Comparison of ENCODE assay signal across 19 cellular contexts in genomic region chr16:64132190-64132589, GRCh38.
DNase-seq lines count a peak whose midpoint lies in the region; ATAC-seq and TF ChIP-seq lines count a peak whose summit lies in the region.
"Had no signal": no experiment of that assay in that cellular context is flagged by ENCODE, and none has a peak within 500 bp of the region (broad histone marks: within the 10 kb centered on the region; RNA-seq: fewer than 3 reads in every experiment).

No MANE protein-coding gene starts in this region.

- intact Hi-C loops in upper lobe of right lung (cut with DNase I), result no loop called here

- H3K4me2 ChIP-seq in SK-N-SH (no peak overlapping the region), OCI-LY1 (ENCODE audit: low read length) (peak overlapping the region; percentile 73), hepatocyte (no peak overlapping the region)
- H3K4me2 ChIP-seq: A549, GM23338 had no signal

- TF ChIP-seq CTCF in SK-N-SH (IDR thresholded peaks at IDR 0.05) (no peak), OCI-LY1 (IDR thresholded peaks at IDR 0.05; ENCODE audit: low read length) (peak; percentile 55; the same call in 1 of the 2 replicates), hepatocyte (IDR thresholded peaks at IDR 0.05; ENCODE audit: poor library complexity) (no peak), upper lobe of right lung (IDR thresholded peaks at IDR 0.05) (no peak)

- no peak overlapping the region for H3K27ac ChIP-seq in SK-N-SH (ENCODE audit: low read depth in 2 of 2, low read length in 1 of 2)
- peak overlapping the region; percentile 97 for H3K27ac ChIP-seq in OCI-LY1 (ENCODE audit: low read depth, low read length, poor library complexity, severe bottlenecking)
- H3K27ac ChIP-seq in hepatocyte, result peak overlapping the region; percentile 8
- no peak overlapping the region for H3K27ac ChIP-seq in upper lobe of right lung
- H3K27ac ChIP-seq: A549, Peyer's patch, SJSA1 had no signal

- H3K9me3 ChIP-seq in SK-N-SH (no peaks in the 10 kb centered on the region), OCI-LY1 (ENCODE audit: low read length) (no peaks in the 10 kb centered on the region; the same call in 1 of the 2 replicates), hepatocyte (ENCODE audit: low read depth) (no peaks in the 10 kb centered on the region), upper lobe of right lung (no peaks in the 10 kb centered on the region)
- H3K9me3 ChIP-seq: A549, Peyer's patch, SJSA1 had no signal

- TF ChIP-seq RAD21 in SK-N-SH (IDR thresholded peaks at IDR 0.05; ENCODE audit: low read length), result no peak

- no peaks in the 10 kb centered on the region for H3K36me3 ChIP-seq in SK-N-SH (replicated peaks in 1 of 2; ENCODE audit: control insufficient read depth in 1 of 2, insufficient read depth in 2 of 2, low read length in 1 of 2)
- H3K36me3 ChIP-seq in OCI-LY1 (ENCODE audit: insufficient read depth, low read length), result no peaks in the 10 kb centered on the region
- no peaks in the 10 kb centered on the region for H3K36me3 ChIP-seq in hepatocyte (replicated peaks; ENCODE audit: insufficient read depth, low read depth)
- H3K36me3 ChIP-seq in upper lobe of right lung, result no peaks in the 10 kb centered on the region
- H3K36me3 ChIP-seq: Peyer's patch, SJSA1 had no signal

- ATAC-seq in SK-N-SH treated with all-trans-retinoic acid at 6 μM for 48 hours, result no peak
- ATAC-seq in upper lobe of right lung, result no peak
- ATAC-seq: A549 had no signal

- H4K20me1 ChIP-seq in SK-N-SH (ENCODE audit: insufficient read depth) (no peaks in the 10 kb centered on the region), OCI-LY1 (ENCODE audit: insufficient read depth, low read length) (no peaks in the 10 kb centered on the region), hepatocyte (ENCODE audit: insufficient read depth, poor library complexity, severe bottlenecking) (no peaks in the 10 kb centered on the region)

- H3K4me3 ChIP-seq in SK-N-SH (ENCODE audit: low read depth in 2 of 2, low read length in 1 of 2), result no peak overlapping the region
- peak overlapping the region; percentile 56 for H3K4me3 ChIP-seq in OCI-LY1 (ENCODE audit: low read depth, low read length, poor library complexity, severe bottlenecking)
- no peak overlapping the region for H3K4me3 ChIP-seq in hepatocyte
- H3K4me3 ChIP-seq in upper lobe of right lung, result no peak overlapping the region
- H3K4me3 ChIP-seq: A549, GM23338, Peyer's patch, SJSA1 had no signal

- POLR2A ChIA-PET in SK-N-SH (lab: Yijun Ruan, JAX), result no interaction called here

- H3K9ac ChIP-seq in SK-N-SH (no peak overlapping the region), OCI-LY1 (ENCODE audit: low read length) (peak overlapping the region; percentile 74)

- H3K9me2 ChIP-seq in SK-N-SH, result no peaks in the 10 kb centered on the region
- no peaks in the 10 kb centered on the region for H3K9me2 ChIP-seq in OCI-LY1 (ENCODE audit: low read depth, low read length)
- no peaks in the 10 kb centered on the region for H3K9me2 ChIP-seq in hepatocyte (replicated peaks; ENCODE audit: insufficient read depth)

- CTCF ChIA-PET in SK-N-SH (lab: Yijun Ruan, JAX), result no interaction called here

- 83% methylated on average over 3 of the region's 3 CpGs for WGBS in SK-N-SH (ENCODE audit: low lambda C conversion rate)
- WGBS in hepatocyte (ENCODE audit: low lambda C conversion rate, missing lambda C conversion rate), result 83% methylated on average over 3 of the region's 3 CpGs

- H3K4me1 ChIP-seq in SK-N-SH (ENCODE audit: control insufficient read depth in 1 of 2, insufficient read depth in 2 of 2, low read depth in 1 of 2, low read length in 1 of 2) (peaks cover 0 to 7% of the 10 kb centered on the region in 2 experiments; a peak in 2 of 4 replicates), OCI-LY1 (ENCODE audit: insufficient read depth, low read length, severe bottlenecking) (peaks cover 47% of the 10 kb centered on the region), hepatocyte (ENCODE audit: insufficient read depth) (peaks cover 13% of the 10 kb centered on the region), upper lobe of right lung (no peaks in the 10 kb centered on the region)
- H3K4me1 ChIP-seq: A549, Peyer's patch, SJSA1 had no signal

- no peak for TF ChIP-seq EP300 in SK-N-SH (IDR thresholded peaks at IDR 0.05; ENCODE audit: borderline replicate concordance in 1 of 2, low read depth in 1 of 2, low read length in 1 of 2)

- H3K79me2 ChIP-seq in SK-N-SH (ENCODE audit: insufficient read depth) (no peaks in the 10 kb centered on the region), OCI-LY1 (ENCODE audit: insufficient read depth, low read length) (no peaks in the 10 kb centered on the region), hepatocyte (no peaks in the 10 kb centered on the region)

- H3K27me3 ChIP-seq in SK-N-SH (ENCODE audit: insufficient read depth), result no peaks in the 10 kb centered on the region
- H3K27me3 ChIP-seq in OCI-LY1 (ENCODE audit: insufficient read depth, low read length), result no peaks in the 10 kb centered on the region
- no peaks in the 10 kb centered on the region for H3K27me3 ChIP-seq in hepatocyte
- no peaks in the 10 kb centered on the region for H3K27me3 ChIP-seq in upper lobe of right lung
- H3K27me3 ChIP-seq: Peyer's patch, SJSA1 had no signal

- no peak for DNase-seq in SK-N-SH
- DNase-seq in hepatocyte (ENCODE audit: low spot score), result no peak
- DNase-seq in upper lobe of right lung, result no peak
- DNase-seq in SHP77 (lab: John Stamatoyannopoulos, UW), result no peak
- no peak for DNase-seq in DMS79 (lab: John Stamatoyannopoulos, UW)
- DNase-seq: CD4-positive, CD25-positive, alpha-beta regulatory T cell; HCEC 1CT; KBM-7; NCI-H1092 treated with DMSO at 0.1 percent for 48 hours; NCI-H1436 treated with DMSO at 0.1 percent for 48 hours; NCI-H2029; NCI-H2171; NK-92 treated with Interleukin-12 subunit alpha and Interleukin-12 subunit beta, amount 100 ng/mL, for 24 hours; Peyer's patch had no signal

- H2AFZ ChIP-seq in SK-N-SH (ENCODE audit: low read depth) (0 out of 2 replicates have a peak overlapping the region, but pooled peaks have one; percentile 9), OCI-LY1 (ENCODE audit: low read length) (no peak overlapping the region), hepatocyte (no peak overlapping the region)

- H3F3A ChIP-seq in SK-N-SH (replicated peaks; ENCODE audit: insufficient read depth) (no peaks in the 10 kb centered on the region), OCI-LY1 (ENCODE audit: insufficient read depth, low read length) (no peaks in the 10 kb centered on the region)

TF ChIP-seq in SK-N-SH, 30 proteins besides CTCF, POLR2A, EP300 and RAD21:
- no peak for TF ChIP-seq JUND (IDR thresholded peaks at IDR 0.05)

TF ChIP-seq in SK-N-SH treated with all-trans-retinoic acid at 6 μM for 48 hours, 23 proteins besides CTCF, POLR2A, EP300 and RAD21:
- no peak for TF ChIP-seq ZC3H10 (CRISPR knock-in tag; IDR thresholded peaks at IDR 0.05)
- no peak for TF ChIP-seq ZFP3 (CRISPR knock-in tag; IDR thresholded peaks at IDR 0.05)
- no peak for TF ChIP-seq CSDC2 (CRISPR knock-in tag; IDR thresholded peaks at IDR 0.05)
- TF ChIP-seq ESRRG (CRISPR knock-in tag; IDR thresholded peaks at IDR 0.05), result no peak
- TF ChIP-seq PPARA (CRISPR knock-in tag; IDR thresholded peaks at IDR 0.05; ENCODE audit: borderline replicate concordance), result no peak

Comparison
In these comparisons a context has a peak if more than half of its experiments do, and no peak if none do; other contexts are left out.
1. H3K27ac ChIP-seq: peak in OCI-LY1 (single experiment) and hepatocyte (single experiment); none in SK-N-SH (0 of 2) and upper lobe of right lung (single experiment).